Comparison of ENCODE assay signal across 8 cellular contexts in the genomic region with DNA sequence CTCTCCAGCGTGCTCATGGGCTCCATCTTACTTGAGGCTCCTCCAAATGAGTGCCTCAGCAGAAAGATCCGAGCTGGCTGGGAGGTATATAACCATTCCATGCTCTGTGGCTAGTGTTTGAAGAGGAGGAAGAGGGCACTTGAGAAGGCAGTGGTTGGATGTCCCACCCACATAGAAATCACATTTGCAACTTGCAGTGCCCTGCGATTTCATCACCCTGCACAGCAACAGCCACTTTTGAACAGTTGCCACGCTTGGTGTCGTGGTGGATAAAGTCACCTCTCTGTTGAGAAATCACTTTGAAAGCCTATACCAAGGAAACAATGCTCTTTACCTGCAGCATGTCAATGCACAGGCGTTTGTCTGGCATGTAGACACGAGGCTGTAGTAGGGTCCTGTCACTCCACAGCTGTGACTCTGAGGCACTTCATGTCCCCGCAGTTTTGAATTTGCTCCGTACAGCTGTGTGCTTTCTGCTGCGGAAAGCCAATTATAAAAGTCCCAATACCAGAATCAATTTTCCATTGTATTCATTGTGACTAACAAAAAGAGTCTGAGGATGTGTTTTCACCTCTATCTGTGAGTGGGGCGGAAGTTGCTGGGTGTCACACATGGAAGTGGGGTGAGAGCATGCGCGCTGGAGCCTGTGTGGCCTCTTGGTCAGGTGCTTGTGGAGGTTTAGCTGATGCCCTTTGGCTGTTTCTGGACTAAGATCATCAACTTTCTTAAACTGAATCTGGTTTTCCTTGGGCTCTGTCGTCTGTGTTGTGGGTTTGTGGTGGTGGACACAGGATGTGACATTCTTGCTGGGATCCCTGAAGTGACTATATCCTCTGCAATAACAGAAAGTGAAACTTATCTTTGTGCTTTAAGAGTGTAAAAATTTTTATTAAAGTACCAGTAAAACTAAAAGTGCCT. TPM values are rescaled to one million over a fixed set of nuclear protein-coding genes. Genes with fewer than 3 reads are reported as not detected.
DNase-seq lines count a peak whose midpoint lies in the region; ATAC-seq and TF ChIP-seq lines count a peak whose summit lies in the region.

No MANE protein-coding gene starts in this region.

- no peaks in the 10 kb centered on the region for H3K27me3 ChIP-seq in CD4-positive, alpha-beta T cell (ENCODE audit: control insufficient read depth, insufficient read depth, low read length)
- H3K27me3 ChIP-seq in HUES6 (ENCODE audit: control insufficient read depth, insufficient read depth, low read length): no peaks in the 10 kb centered on the region
- no peaks in the 10 kb centered on the region for H3K27me3 ChIP-seq in colonic mucosa
- H3K27me3 ChIP-seq in muscle layer of duodenum (ENCODE audit: low read depth, low read length): no peaks in the 10 kb centered on the region
- H3K27me3 ChIP-seq in HAP-1 (ENCODE audit: low read depth): no peaks in the 10 kb centered on the region

- H3K9me3 ChIP-seq in CD4-positive, alpha-beta T cell (ENCODE audit: control insufficient read depth, low read length): no peaks in the 10 kb centered on the region
- no peaks in the 10 kb centered on the region for H3K9me3 ChIP-seq in HUES6 (ENCODE audit: control insufficient read depth, insufficient read depth, low read depth, low read length)
- H3K9me3 ChIP-seq in colonic mucosa: no peaks in the 10 kb centered on the region
- no peaks in the 10 kb centered on the region for H3K9me3 ChIP-seq in muscle layer of duodenum (ENCODE audit: control insufficient read depth in 1 of 2, low read length in 2 of 2)
- no peaks in the 10 kb centered on the region for H3K9me3 ChIP-seq in HAP-1

- peak overlapping the region; percentile 92 for H3K4me3 Mint-ChIP-seq in CD4-positive, alpha-beta T cell
- H3K4me3 Mint-ChIP-seq in stimulated activated naive B cell treated with anti-CD40 and anti-IgM and Interleukin-4, amounts not matched to agents 10 μg/mL and 1 μg/mL and 100 μg/mL, for 72 hours: peak overlapping the region; percentile 93

- H3K27ac Mint-ChIP-seq in CD4-positive, alpha-beta T cell: peak overlapping the region; percentile 97
- H3K27ac Mint-ChIP-seq in stimulated activated naive B cell treated with anti-CD40 and anti-IgM and Interleukin-4, amounts not matched to agents 10 μg/mL and 1 μg/mL and 100 μg/mL, for 72 hours: peak overlapping the region; percentile 94

- H3K4me1 Mint-ChIP-seq in CD4-positive, alpha-beta T cell (ENCODE audit: low read depth): peaks cover 55% of the 10 kb centered on the region
- H3K4me1 Mint-ChIP-seq in stimulated activated naive B cell treated with anti-CD40 and anti-IgM and Interleukin-4, amounts not matched to agents 10 μg/mL and 1 μg/mL and 100 μg/mL, for 72 hours: peaks cover 30 to 51% of the 10 kb centered on the region in 2 donors

- CTCF ChIA-PET in CD4-positive, alpha-beta T cell (lab: Charles Lee): interaction anchor here (1.9 kb wide), 1 partner anchor 146 kb away, joined by 5 read pairs; no protein-coding TSS in a partner anchor

- H3K4me3 ChIP-seq in HUES6 (ENCODE audit: low read depth, low read length) (peak overlapping the region; percentile 25; the same call in 1 of the 2 replicates), colonic mucosa (peak overlapping the region; percentile 22), muscle layer of duodenum (ENCODE audit: low read depth in 1 of 2, low read length in 2 of 2) (peak overlapping the region; percentile 36 to 63), HAP-1 (no peak overlapping the region)

- H3K9ac ChIP-seq in HUES6 (ENCODE audit: low read length) (no peak overlapping the region), colonic mucosa (ENCODE audit: low read depth in 2 of 2, low read length in 2 of 2) (peak overlapping the region in 1 of 2 donors; percentile 85)

- peak; percentile 57 to 77 (median 64) for DNase-seq in CD4-positive, alpha-beta T cell
- DNase-seq in GM20000 (ENCODE audit: low spot score) (peak; percentile 80), colonic mucosa (peak; percentile 59), HAP-1 (ENCODE audit: low spot score in 2 of 2) (no peak)
- peak; percentile 61 for DNase-seq in stimulated activated naive B cell treated with anti-CD40 and anti-IgM and Interleukin-4, amounts not matched to agents 10 μg/mL and 1 μg/mL and 100 μg/mL, for 72 hours

- H3K27me3 Mint-ChIP-seq in CD4-positive, alpha-beta T cell: no peaks in the 10 kb centered on the region
- H3K27me3 Mint-ChIP-seq in stimulated activated naive B cell treated with anti-CD40 and anti-IgM and Interleukin-4, amounts not matched to agents 10 μg/mL and 1 μg/mL and 100 μg/mL, for 72 hours: no peaks in the 10 kb centered on the region

- H3K4me1 ChIP-seq in HUES6 (ENCODE audit: control insufficient read depth, insufficient read depth, low read length) (peaks cover 34% of the 10 kb centered on the region), colonic mucosa (peaks cover 20% of the 10 kb centered on the region), muscle layer of duodenum (ENCODE audit: control insufficient read depth in 1 of 2, insufficient read depth in 2 of 2, low read length in 2 of 2) (peaks cover 17 to 19% of the 10 kb centered on the region in 2 donors), HAP-1 (no peaks in the 10 kb centered on the region; the same call in 1 of the 2 replicates)

- H3K36me3 ChIP-seq in HUES6 (ENCODE audit: control insufficient read depth, insufficient read depth, low read length) (peaks cover 40% of the 10 kb centered on the region), colonic mucosa (no peaks in the 10 kb centered on the region), muscle layer of duodenum (ENCODE audit: control insufficient read depth in 1 of 2, insufficient read depth in 2 of 2, low read length in 2 of 2) (peaks cover 24 to 26% of the 10 kb centered on the region in 2 donors), HAP-1 (replicated peaks) (peaks cover 24% of the 10 kb centered on the region)

- intact Hi-C loops in CD4-positive, alpha-beta T cell (cut with DNase I, micrococcal nuclease): loop anchor here (1.0 to 10.0 kb wide), 6 partner anchors 97 to 1986 kb away; a partner anchor contains a TSS
- intact Hi-C loops in colonic mucosa (cut with DNase I): loop anchor here (10.0 kb wide), 1 partner anchor 304 kb away; no protein-coding TSS in a partner anchor

- TF ChIP-seq CTCF in CD4-positive, alpha-beta T cell (IDR thresholded peaks at IDR 0.05): no peak
- TF ChIP-seq CTCF in GM20000 (IDR thresholded peaks at IDR 0.05; ENCODE audit: extremely low read depth, missing control alignments) (no peak), colonic mucosa (IDR thresholded peaks at IDR 0.05) (no peak)

- H3K27ac ChIP-seq in CD4-positive, alpha-beta T cell (ENCODE audit: low read depth, low read length): peak overlapping the region; percentile 86
- H3K27ac ChIP-seq in HUES6 (ENCODE audit: low read depth, low read length) (peak overlapping the region; percentile 39; the same call in 1 of the 2 replicates), colonic mucosa (peak overlapping the region; percentile 83), muscle layer of duodenum (ENCODE audit: low read length) (peak overlapping the region; percentile 85)

- peak; percentile 60 for ATAC-seq in CD4-positive, alpha-beta T cell (ENCODE audit: poor library complexity)
- ATAC-seq in activated CD4-positive, CD25-positive, alpha-beta regulatory T cell treated with anti-CD3 and anti-CD28 coated beads, Interleukin-2, amount 50 U/mL, for 24 hours: peak; percentile 52 to 55
- peak; percentile 37 for ATAC-seq in stimulated activated naive B cell treated with anti-CD40 and anti-IgM and Interleukin-4, amounts not matched to agents 10 μg/mL and 1 μg/mL and 100 μg/mL, for 72 hours (replicated peaks)

- in situ Hi-C loops in HAP-1 (cut with MboI; ENCODE audit: low sequenced_read_pairs): loop anchor here (25.0 kb wide), 1 partner anchor 312 kb away; no protein-coding TSS in a partner anchor

- H3K9me3 Mint-ChIP-seq in CD4-positive, alpha-beta T cell: no peaks in the 10 kb centered on the region
- no peaks in the 10 kb centered on the region for H3K9me3 Mint-ChIP-seq in stimulated activated naive B cell treated with anti-CD40 and anti-IgM and Interleukin-4, amounts not matched to agents 10 μg/mL and 1 μg/mL and 100 μg/mL, for 72 hours

- H3K36me3 Mint-ChIP-seq in CD4-positive, alpha-beta T cell (ENCODE audit: low read depth): peaks cover 66% of the 10 kb centered on the region
- peaks cover 34 to 52% of the 10 kb centered on the region in 2 donors for H3K36me3 Mint-ChIP-seq in stimulated activated naive B cell treated with anti-CD40 and anti-IgM and Interleukin-4, amounts not matched to agents 10 μg/mL and 1 μg/mL and 100 μg/mL, for 72 hours

- POLR2A ChIA-PET in CD4-positive, alpha-beta T cell (lab: Charles Lee): interaction anchor here (0.6 to 2.6 kb wide), 7 partner anchors 13 to 711 kb away, joined by 3 to 16 read pairs (median 4); a partner anchor contains a TSS

RNA-seq across cellular contexts. Expression of a gene that starts 2.8 kb away (rescaled TPM):
- total RNA-seq in CD4-positive, alpha-beta T cell: 10 to 100 TPM; 75.5 to 75.7 TPM
- total RNA-seq in colonic mucosa: 100 to 1,000 TPM; 206 to 261 TPM

RNA-seq across cellular contexts. Expression of a gene that starts 35.3 kb away (rescaled TPM):
- total RNA-seq in CD4-positive, alpha-beta T cell: under 1 TPM; 0.25 to 0.39 TPM
- total RNA-seq in colonic mucosa: under 1 TPM in 1 of 2 donors, not detected in 1; 0.10 TPM

RNA-seq across cellular contexts. Expression of a gene that starts 41.9 kb away (rescaled TPM):
- total RNA-seq in CD4-positive, alpha-beta T cell: not detected
- under 1 TPM in 1 of 2 donors, not detected in 1; 0.24 TPM for total RNA-seq in colonic mucosa

Comparison
In these comparisons a context has a peak if more than half of its experiments do, and no peak if none do; other contexts are left out.
1. DNase-seq: peak in CD4-positive, alpha-beta T cell (10 of 10), GM20000 (single experiment), colonic mucosa (single experiment) and stimulated activated naive B cell treated with anti-CD40 and anti-IgM and Interleukin-4, amounts not matched to agents 10 μg/mL and 1 μg/mL and 100 μg/mL, for 72 hours (single experiment); none in HAP-1 (0 of 2).
2. Peak in every context shown above with its lines, with median percentiles within 50 percentile points of each other: ATAC-seq and H3K27ac ChIP-seq.